ENCODE assay signal across 1 cellular context in the genomic region with DNA sequence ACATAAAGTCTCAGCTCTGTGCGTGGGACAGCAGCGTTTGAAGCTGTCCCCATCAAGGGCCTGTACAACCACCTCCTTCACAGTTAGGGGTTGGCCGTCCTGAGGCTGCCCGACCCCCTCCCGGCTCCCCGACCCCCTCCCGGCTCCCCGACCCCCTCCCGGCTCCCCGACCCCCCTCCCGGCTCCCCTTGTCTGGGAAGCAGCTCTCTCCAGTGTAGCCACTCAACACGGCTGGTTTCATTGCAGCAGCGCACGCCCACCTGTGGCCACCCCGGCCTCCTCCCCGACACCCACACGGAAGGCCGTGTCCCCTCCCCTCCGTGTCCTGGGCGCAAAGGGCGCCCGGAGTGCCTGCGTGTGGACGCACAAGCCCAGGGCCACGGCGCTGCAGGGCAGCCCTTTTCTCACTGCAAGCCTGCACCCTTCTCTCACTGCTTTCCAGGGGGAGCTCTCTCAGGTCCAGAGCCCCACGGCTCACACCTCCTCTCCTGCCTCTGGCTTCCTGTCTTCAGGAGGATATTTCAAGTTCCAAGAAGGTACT.
TF ChIP-seq lines count a peak whose summit lies in the region.

No MANE protein-coding gene starts in this region.

TF ChIP-seq in HEK293, 187 proteins besides CTCF, POLR2A, EP300 and RAD21:
- TF ChIP-seq ZNF223 (tag by site-specific recombination; IDR thresholded peaks at IDR 0.05) (no peak), ZFHX2 (tag by site-specific recombination; conservative IDR thresholded peaks at IDR 0.05) (0 out of 2 replicates have a peak, but pooled peaks have one; percentile 27)
